Comparison of ENCODE assay signal across 20 cellular contexts in genomic region chr5:156456857-156457256, GRCh38.
"Had no signal": no experiment of that assay in that cellular context is flagged by ENCODE, and none has a peak within 500 bp of the region (broad histone marks: within the 10 kb centered on the region; RNA-seq: fewer than 3 reads in every experiment).

No MANE protein-coding gene starts in this region.

- DNase-seq: activated CD4-positive, alpha-beta T cell treated with anti-CD3 and anti-CD28 coated beads, Interleukin-2, amount 50 U/mL, for 1 hour; activated CD4-positive, CD25-positive, alpha-beta regulatory T cell treated with anti-CD3 and anti-CD28 coated beads, Interleukin-2, amount 50 U/mL, for 72 hours; activated CD8-positive, alpha-beta memory T cell treated with anti-CD3 and anti-CD28 coated beads, Interleukin-2, amount 50 U/mL, for 48 hours; activated effector memory CD4-positive, alpha-beta T cell treated with Interleukin-2 at 50 U/mL for 16 hours; activated naive CD4-positive, alpha-beta T cell treated with anti-CD3 and anti-CD28 coated beads, Interleukin-2, amount 10 ng/mL, durations not matched to agents 7 days and 5 days; activated T-cell treated with anti-CD3 and anti-CD28 coated beads, Interleukin-2, amount 50 U/mL, for 48 hours; heart left ventricle; left ventricle myocardium inferior; mammary epithelial cell; midbrain; sigmoid colon; spleen; stimulated activated naive CD4-positive, alpha-beta T cell; tibial artery had no signal

- H3K4me1 ChIP-seq: ascending aorta, left ventricle myocardium inferior, spleen had no signal

- H3K27ac ChIP-seq: ascending aorta, coronary artery, gastroesophageal sphincter, heart left ventricle, left ventricle myocardium inferior, sigmoid colon, spleen, tibial artery, VCaP had no signal

- H3K27ac Mint-ChIP-seq: activated naive CD4-positive, alpha-beta T cell treated with anti-CD3 and anti-CD28 coated beads, Interleukin-2, amount 10 ng/mL, durations not matched to agents 7 days and 5 days had no signal

- H3K36me3 ChIP-seq: ascending aorta, gastroesophageal sphincter, heart left ventricle, left ventricle myocardium inferior, sigmoid colon, spleen, tibial artery had no signal

- H3K4me3 Mint-ChIP-seq: activated naive CD4-positive, alpha-beta T cell treated with anti-CD3 and anti-CD28 coated beads, Interleukin-2, amount 10 ng/mL, durations not matched to agents 7 days and 5 days; nephron had no signal

- ATAC-seq: esophagus mucosa, gastroesophageal sphincter, heart left ventricle had no signal

- H3K9me3 ChIP-seq: ascending aorta, gastroesophageal sphincter, heart left ventricle, left ventricle myocardium inferior, sigmoid colon, spleen, tibial artery had no signal

- H3K36me3 Mint-ChIP-seq: activated naive CD4-positive, alpha-beta T cell treated with anti-CD3 and anti-CD28 coated beads, Interleukin-2, amount 10 ng/mL, durations not matched to agents 7 days and 5 days had no signal

- H3K4me1 Mint-ChIP-seq: activated naive CD4-positive, alpha-beta T cell treated with anti-CD3 and anti-CD28 coated beads, Interleukin-2, amount 10 ng/mL, durations not matched to agents 7 days and 5 days had no signal

- H3K27me3 ChIP-seq: ascending aorta, gastroesophageal sphincter, heart left ventricle, sigmoid colon, spleen, tibial artery had no signal

- H3K4me3 ChIP-seq: ascending aorta, coronary artery, gastroesophageal sphincter, heart left ventricle, left ventricle myocardium inferior, sigmoid colon, spleen, tibial artery had no signal

- H3K9me3 Mint-ChIP-seq: activated naive CD4-positive, alpha-beta T cell treated with anti-CD3 and anti-CD28 coated beads, Interleukin-2, amount 10 ng/mL, durations not matched to agents 7 days and 5 days; nephron had no signal
